In the genomic region with DNA sequence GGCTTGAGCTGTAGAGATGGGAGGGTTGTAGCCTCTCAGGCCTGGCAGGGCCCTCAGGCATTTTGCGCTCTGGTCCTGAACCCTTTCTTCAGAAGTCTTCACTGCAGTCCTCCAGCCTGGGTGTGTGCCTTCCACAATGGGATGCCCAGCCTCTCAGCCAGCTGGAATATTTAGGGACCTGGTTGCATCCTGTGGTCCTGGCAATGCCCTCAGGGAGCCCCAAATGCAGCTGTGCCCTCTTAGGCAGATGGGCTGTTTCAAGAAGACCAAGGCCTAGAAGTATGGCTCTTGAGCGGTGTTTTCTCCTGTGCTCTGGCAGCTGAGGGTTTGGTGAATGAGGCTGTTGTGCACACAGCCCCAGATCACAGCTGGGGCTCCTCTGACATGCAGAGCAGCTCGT, we compare ENCODE assay signal across 1 cellular context.
TF ChIP-seq lines count a peak whose summit lies in the region.

No MANE protein-coding gene starts in this region.

TF ChIP-seq in H1, 55 proteins besides CTCF, POLR2A, EP300 and RAD21 (continued from another document):
- TF ChIP-seq, protein P1, sequence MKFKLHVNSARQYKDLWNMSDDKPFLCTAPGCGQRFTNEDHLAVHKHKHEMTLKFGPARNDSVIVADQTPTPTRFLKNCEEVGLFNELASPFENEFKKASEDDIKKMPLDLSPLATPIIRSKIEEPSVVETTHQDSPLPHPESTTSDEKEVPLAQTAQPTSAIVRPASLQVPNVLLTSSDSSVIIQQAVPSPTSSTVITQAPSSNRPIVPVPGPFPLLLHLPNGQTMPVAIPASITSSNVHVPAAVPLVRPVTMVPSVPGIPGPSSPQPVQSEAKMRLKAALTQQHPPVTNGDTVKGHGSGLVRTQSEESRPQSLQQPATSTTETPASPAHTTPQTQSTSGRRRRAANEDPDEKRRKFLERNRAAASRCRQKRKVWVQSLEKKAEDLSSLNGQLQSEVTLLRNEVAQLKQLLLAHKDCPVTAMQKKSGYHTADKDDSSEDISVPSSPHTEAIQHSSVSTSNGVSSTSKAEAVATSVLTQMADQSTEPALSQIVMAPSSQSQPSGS (IDR thresholded peaks at IDR 0.05; ENCODE audit: low read length): no peak
- TF ChIP-seq TCF12 (IDR thresholded peaks at IDR 0.05; ENCODE audit: low read depth, low read length): no peak
- TF ChIP-seq SRF (IDR thresholded peaks at IDR 0.05; ENCODE audit: low read depth, low read length): no peak
- no peak for TF ChIP-seq SP1 (IDR thresholded peaks at IDR 0.05; ENCODE audit: low read depth, low read length)
- TF ChIP-seq CBX5 (IDR thresholded peaks at IDR 0.05; ENCODE audit: low read depth, low read length): no peak
- no peak for TF ChIP-seq RBBP5 (IDR thresholded peaks at IDR 0.05; ENCODE audit: borderline replicate concordance, low read depth, low read length)
- TF ChIP-seq CHD2 (IDR thresholded peaks at IDR 0.05; ENCODE audit: low read length): no peak
- TF ChIP-seq RNF2 (IDR thresholded peaks at IDR 0.05; ENCODE audit: borderline replicate concordance, low read depth, low read length, missing control alignments, poor library complexity, severe bottlenecking): no peak
- TF ChIP-seq FOSL1 (IDR thresholded peaks at IDR 0.05; ENCODE audit: insufficient read depth, low read depth, low read length): no peak
- TF ChIP-seq EGR1 (IDR thresholded peaks at IDR 0.05; ENCODE audit: borderline replicate concordance, low read depth, low read length): no peak
- TF ChIP-seq JUN (IDR thresholded peaks at IDR 0.05; ENCODE audit: low read depth, low read length): no peak
- no peak for TF ChIP-seq YY1 (IDR thresholded peaks at IDR 0.05; ENCODE audit: low read depth, low read length)
- TF ChIP-seq POLR2AphosphoS5 (IDR thresholded peaks at IDR 0.05; ENCODE audit: low read depth, low read length): no peak
- no peak for TF ChIP-seq HDAC2 (IDR thresholded peaks at IDR 0.05; ENCODE audit: borderline replicate concordance in 1 of 2, low read depth in 2 of 2, low read length in 2 of 2)
- TF ChIP-seq ASH2L (IDR thresholded peaks at IDR 0.05; ENCODE audit: low read length): no peak
- TF ChIP-seq NRF1 (IDR thresholded peaks at IDR 0.05; ENCODE audit: low read depth, low read length): no peak
